8 cellular contexts compared by ENCODE assay signal in genomic region chr7:32479574-32480200, GRCh38. TPM values are rescaled to one million over a fixed set of nuclear protein-coding genes. Genes with fewer than 3 reads are reported as not detected.
DNase-seq lines count a peak whose midpoint lies in the region; ATAC-seq, FAIRE-seq and TF ChIP-seq lines count a peak whose summit lies in the region.

No MANE protein-coding gene starts in this region.

- no peak for TF ChIP-seq POLR2A in GM12891 (IDR thresholded peaks at IDR 0.05; ENCODE audit: low read depth, low read length)

- peak; percentile 91 for TF ChIP-seq CTCF in LNCaP clone FGC (IDR thresholded peaks at IDR 0.05; ENCODE audit: control insufficient read depth, extremely low read depth, insufficient read depth)

- intact Hi-C loops in right cardiac atrium (cut with DNase I): loop anchor here in 3 of 4 donors (5.0 to 10.0 kb wide), 3 partner anchors 265 to 272 kb away; no protein-coding TSS in a partner anchor
- intact Hi-C loops in left ventricle myocardium superior (cut with micrococcal nuclease): loop anchor here (5.0 to 10.0 kb wide), 2 partner anchors 272 to 735 kb away; no protein-coding TSS in a partner anchor

- peak; percentile 39 for FAIRE-seq in RCC 7860 (lab: Jason Lieb, UNC)
- FAIRE-seq in GM12891 (lab: Jason Lieb, UNC): no peak

- no peaks in the 10 kb centered on the region for H3K4me1 ChIP-seq in right cardiac atrium (ENCODE audit: control insufficient read depth, insufficient read depth, low read length)

- no peak overlapping the region for H3K4me3 ChIP-seq in right cardiac atrium (ENCODE audit: low read length)
- H3K4me3 ChIP-seq in LNCaP clone FGC (ENCODE audit: low read depth, low read length): no peak overlapping the region

- ATAC-seq in right cardiac atrium: peak; percentile 22 to 45
- ATAC-seq in left ventricle myocardium superior: no peak
- peak; percentile 19 for ATAC-seq in esophagus mucosa

- H3K27ac ChIP-seq in right cardiac atrium (ENCODE audit: low read length): no peak overlapping the region

- H3K9me3 ChIP-seq in right cardiac atrium (ENCODE audit: control insufficient read depth, low read length): no peaks in the 10 kb centered on the region

- no peaks in the 10 kb centered on the region for H3K27me3 ChIP-seq in right cardiac atrium (ENCODE audit: control insufficient read depth, insufficient read depth)

- DNase-seq in right cardiac atrium: no peak
- DNase-seq in left ventricle myocardium superior: no peak
- no peak for DNase-seq in LNCaP clone FGC (ENCODE audit: low read depth)
- DNase-seq in RCC 7860 (ENCODE audit: low spot score): peak; percentile 51
- peak; percentile 27 for DNase-seq in putamen (ENCODE audit: low spot score)
- DNase-seq in GM12891 (ENCODE audit: insufficient read length, low spot score): no peak
- no peak for DNase-seq in stimulated activated CD4-positive, alpha-beta T cell treated with anti-CD3 and anti-CD28 coated beads, Interleukin-4, amount 100 ng/mL, for 4 hours

- 71% methylated on average over 2 of the region's 2 CpGs for WGBS in right cardiac atrium

TF ChIP-seq in GM12891, 5 proteins besides CTCF, POLR2A, EP300 and RAD21:
- TF ChIP-seq POLR2AphosphoS5 (IDR thresholded peaks at IDR 0.05; ENCODE audit: low read depth, low read length) (no peak), PAX5 (IDR thresholded peaks at IDR 0.05; ENCODE audit: insufficient read depth, low read length, severe bottlenecking) (no peak), POU2F2 (IDR thresholded peaks at IDR 0.05; ENCODE audit: low read depth, low read length) (no peak), TAF1 (IDR thresholded peaks at IDR 0.05; ENCODE audit: low read depth, low read length) (no peak), SPI1 (IDR thresholded peaks at IDR 0.05; ENCODE audit: low read depth, low read length) (no peak)

RNA-seq across cellular contexts. Expression of gene LSM5, which starts 10.5 kb away (rescaled TPM):
- total RNA-seq in right cardiac atrium (10 to 100 TPM; 33.5 to 47.8 (median 40.8) TPM), left ventricle myocardium superior (41.8 TPM), esophagus mucosa (41.3 TPM)
- 76.0 TPM for polyA plus RNA-seq in right cardiac atrium
- polyA plus RNA-seq in GM12891 (2012; ENCODE audit: low read depth, missing spikeins): 117 TPM

RNA-seq across cellular contexts. Expression of gene AVL9, which starts 15.6 kb away (rescaled TPM):
- total RNA-seq in right cardiac atrium (10 to 100 TPM; 15.5 to 19.5 (median 15.5) TPM), left ventricle myocardium superior (12.8 TPM), esophagus mucosa (24.9 TPM)
- polyA plus RNA-seq in right cardiac atrium: 6.1 TPM
- 14.7 TPM for polyA plus RNA-seq in GM12891 (2012; ENCODE audit: low read depth, missing spikeins)

Comparison
In these comparisons a context has a peak if more than half of its experiments do, and no peak if none do; other contexts are left out.
1. DNase-seq: peak in RCC 7860 (single experiment) and putamen (single experiment); none in right cardiac atrium (0 of 3), left ventricle myocardium superior (single experiment), LNCaP clone FGC (single experiment), GM12891 (single experiment) and stimulated activated CD4-positive, alpha-beta T cell treated with anti-CD3 and anti-CD28 coated beads, Interleukin-4, amount 100 ng/mL, for 4 hours (0 of 2).